Comparison of ENCODE assay signal across 7 cellular contexts in genomic region chr2:16477648-16478047, GRCh38.
"Had no signal": no experiment of that assay in that cellular context is flagged by ENCODE, and none has a peak within 500 bp of the region (broad histone marks: within the 10 kb centered on the region; RNA-seq: fewer than 3 reads in every experiment).

No MANE protein-coding gene starts in this region.

- H3K4me3 ChIP-seq: GM12878 had no signal

- ATAC-seq: GM12878 had no signal

- FAIRE-seq: G401.6, GM12878, GM12891, GM12892, GM18507, GM19239 had no signal

- DNase-seq: GF-D8 had no signal
